In the genomic region with DNA sequence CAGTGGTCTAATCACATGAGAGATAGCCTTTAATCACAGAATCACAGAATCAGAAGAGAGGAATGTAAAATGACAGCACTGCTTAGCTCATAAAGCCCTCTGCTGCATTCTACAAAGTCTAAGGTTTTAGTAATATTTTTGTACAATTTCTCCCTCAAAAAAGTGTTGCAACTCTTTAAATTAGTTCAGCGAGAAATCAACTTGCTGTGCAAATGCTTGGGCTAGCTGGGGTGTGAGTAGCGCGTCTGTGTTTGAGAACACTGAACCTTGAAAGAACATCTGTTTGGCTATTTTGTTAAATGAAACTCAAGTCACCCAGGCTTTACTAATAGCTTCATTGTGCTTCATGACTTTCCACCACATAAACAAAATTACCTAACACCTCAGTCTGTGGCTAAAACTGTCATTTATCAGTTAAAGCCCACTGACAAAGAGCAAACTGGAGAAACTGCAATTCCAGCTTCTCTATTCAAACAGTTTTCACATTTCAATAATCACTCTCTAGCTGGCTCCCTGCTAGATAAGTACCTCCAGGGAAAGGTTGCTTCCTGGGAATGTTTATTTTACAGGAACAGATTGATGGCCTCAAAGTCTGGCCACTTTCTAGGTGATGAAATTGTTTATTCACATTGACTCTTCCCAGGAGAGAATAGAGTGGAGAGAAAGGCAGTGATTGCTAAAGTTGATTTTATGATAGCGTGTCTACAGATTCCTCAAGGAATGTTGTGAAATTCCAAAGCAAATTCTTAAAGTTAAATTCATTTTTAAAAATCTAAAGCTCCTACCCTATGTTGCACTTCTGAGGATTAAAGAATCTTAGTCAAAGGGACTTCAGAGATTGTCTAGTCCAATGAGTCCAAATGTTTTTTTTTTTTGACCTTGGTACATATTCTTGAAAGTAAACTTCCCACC, we compare ENCODE assay signal across 9 cellular contexts. TPM values are rescaled to one million over a fixed set of nuclear protein-coding genes. Genes with fewer than 3 reads are reported as not detected.
DNase-seq lines count a peak whose midpoint lies in the region; ATAC-seq, FAIRE-seq and TF ChIP-seq lines count a peak whose summit lies in the region.
"Had no signal": no experiment of that assay in that cellular context is flagged by ENCODE, and none has a peak within 500 bp of the region (broad histone marks: within the 10 kb centered on the region; RNA-seq: fewer than 3 reads in every experiment).

No MANE protein-coding gene starts in this region.

- H3K4me2 ChIP-seq in GM12878 (ENCODE audit: control insufficient read depth, insufficient read depth) (no peak overlapping the region), trophoblast cell (ENCODE audit: low read length) (no peak overlapping the region)

- H3K4me1 ChIP-seq in GM12878 (ENCODE audit: control insufficient read depth, insufficient read depth, low read length) (peaks cover 6% of the 10 kb centered on the region), trophoblast cell (ENCODE audit: control insufficient read depth in 1 of 2, insufficient read depth in 2 of 2, low read length in 2 of 2) (no peaks in the 10 kb centered on the region)

- H4K12ac ChIP-seq in trophoblast cell (ENCODE audit: low read depth, low read length): no peak overlapping the region

- H3K4me3 Mint-ChIP-seq in activated CD4-positive, alpha-beta T cell treated with anti-CD3 and anti-CD28 coated beads, Interleukin-2, amount 10 ng/mL, durations not matched to agents 7 days and 5 days: no peak overlapping the region

- no peaks in the 10 kb centered on the region; a peak in 1 of 4 replicates for H3K27me3 ChIP-seq in GM12878 (replicated peaks in 1 of 2; ENCODE audit: control insufficient read depth in 2 of 2, insufficient read depth in 2 of 2, low read length in 1 of 2)
- H3K27me3 ChIP-seq in trophoblast cell (ENCODE audit: insufficient read depth, low read length): no peaks in the 10 kb centered on the region
- H3K27me3 ChIP-seq: BLaER1 treated with 17β-estradiol and CSF1 and Interleukin-3, amounts not matched to agents 10 nM and 100 nM had no signal

- intact Hi-C loops in GM12878 (cut with micrococcal nuclease; ENCODE audit: unreplicated experiment): loop anchor here (10.0 kb wide), 1 partner anchor 255 kb away; no protein-coding TSS in a partner anchor

- WGBS in GM12878 (ENCODE audit: insufficient coverage, insufficient replicate concordance, low lambda C conversion rate, missing lambda C conversion rate): 20% methylated on average over 4 of the region's 4 CpGs
- no CpG with 5 or more reads among the region's 4 CpGs for WGBS in trophoblast cell (ENCODE audit: extremely low coverage, insufficient coverage, insufficient read length)

- in situ Hi-C loops in GM12878 (cut with MboI): loop anchor here (5.0 to 10.0 kb wide), 2 partner anchors 102 to 475 kb away; partner anchors contain the start of gene STAT4

- peaks cover 11% of the 10 kb centered on the region for H3K4me1 Mint-ChIP-seq in activated CD4-positive, alpha-beta T cell treated with anti-CD3 and anti-CD28 coated beads, Interleukin-2, amount 10 ng/mL, durations not matched to agents 7 days and 5 days

- no peak for TF ChIP-seq CTCF in GM12878 (IDR thresholded peaks at IDR 0.05 in 2 of 3, conservative IDR thresholded peaks at IDR 0.05 in 1 of 3; ENCODE audit: control insufficient read depth in 2 of 3, extremely low read depth in 1 of 3, insufficient read depth in 1 of 3, low read depth in 3 of 3, low read length in 3 of 3)

- no peaks in the 10 kb centered on the region for H4K20me1 ChIP-seq in GM12878 (ENCODE audit: control insufficient read depth, insufficient read depth)
- H4K20me1 ChIP-seq: BLaER1 treated with 17β-estradiol and CSF1 and Interleukin-3, amounts not matched to agents 10 nM and 100 nM had no signal

- H3K4ac ChIP-seq in trophoblast cell (ENCODE audit: low read depth, low read length): no peak overlapping the region

- DNase-seq in NOMO-1 treated with DMSO at 0.1 percent for 48 hours (lab: John Stamatoyannopoulos, UW; ENCODE audit: unreplicated experiment) (peak; percentile 27), NOMO-1 treated with dmso at 0.1 percent for 144 hours (lab: John Stamatoyannopoulos, UW; ENCODE audit: unreplicated experiment) (no peak), GM12878 (ENCODE audit: low read depth, low spot score) (peak; percentile 16), trophoblast cell (peak; percentile 39 to 85), Ammon's horn (ENCODE audit: low spot score) (no peak)
- no peak for DNase-seq in activated CD4-positive, alpha-beta T cell treated with anti-CD3 and anti-CD28 coated beads, Interleukin-2, amount 10 ng/mL, durations not matched to agents 7 days and 5 days
- no peak for DNase-seq in stimulated activated CD4-positive, alpha-beta T cell treated with anti-CD3 and anti-CD28 coated beads, Interleukin-12 subunit alpha, Interleukin-12 subunit beta, amount 100 ng/mL, for 4 hours

- peak; percentile 27 for FAIRE-seq in GM12878 (lab: Jason Lieb, UNC)

- no peak overlapping the region for H4K8ac ChIP-seq in trophoblast cell (ENCODE audit: low read depth, low read length)

- TF ChIP-seq RAD21 in GM12878 (IDR thresholded peaks at IDR 0.05; ENCODE audit: insufficient read depth, low read depth, low read length): no peak

- peak; percentile 69 to 76; a peak in 2 of 4 replicates for TF ChIP-seq EP300 in GM12878 (IDR thresholded peaks at IDR 0.05; ENCODE audit: borderline replicate concordance in 1 of 2, control insufficient read depth in 1 of 2, low read depth in 2 of 2, low read length in 2 of 2)

- no peak overlapping the region for H3K18ac ChIP-seq in trophoblast cell (ENCODE audit: low read length)

- H3K9me3 Mint-ChIP-seq in activated CD4-positive, alpha-beta T cell treated with anti-CD3 and anti-CD28 coated beads, Interleukin-2, amount 10 ng/mL, durations not matched to agents 7 days and 5 days: peaks cover 5% of the 10 kb centered on the region

- H3K9ac ChIP-seq in GM12878 (ENCODE audit: control insufficient read depth, insufficient read depth, low read length): no peak overlapping the region
- no peak overlapping the region for H3K9ac ChIP-seq in trophoblast cell (ENCODE audit: low read length)
- H3K9ac ChIP-seq: BLaER1 treated with 17β-estradiol and CSF1 and Interleukin-3, amounts not matched to agents 10 nM and 100 nM had no signal

- no peak overlapping the region for H2BK5ac ChIP-seq in trophoblast cell (ENCODE audit: low read depth, low read length, poor library complexity)

- H2BK12ac ChIP-seq in trophoblast cell (ENCODE audit: low read length): no peak overlapping the region

- no peak overlapping the region for H3K23ac ChIP-seq in trophoblast cell (ENCODE audit: low read length)

- H3K27ac ChIP-seq in GM12878 (ENCODE audit: control insufficient read depth, insufficient read depth) (no peak overlapping the region), trophoblast cell (ENCODE audit: low read depth, low read length) (no peak overlapping the region)

- H3K27ac Mint-ChIP-seq in activated CD4-positive, alpha-beta T cell treated with anti-CD3 and anti-CD28 coated beads, Interleukin-2, amount 10 ng/mL, durations not matched to agents 7 days and 5 days: no peak overlapping the region

- TF ChIP-seq POLR2A in GM12878 (IDR thresholded peaks at IDR 0.05; ENCODE audit: low read depth, low read length): no peak

- H3K79me2 ChIP-seq in GM12878 (ENCODE audit: control insufficient read depth, insufficient read depth, low read length) (no peaks in the 10 kb centered on the region), trophoblast cell (ENCODE audit: control insufficient read depth, insufficient read depth, low read length, poor library complexity) (no peaks in the 10 kb centered on the region)

- H3K27me3 Mint-ChIP-seq in activated CD4-positive, alpha-beta T cell treated with anti-CD3 and anti-CD28 coated beads, Interleukin-2, amount 10 ng/mL, durations not matched to agents 7 days and 5 days: no peaks in the 10 kb centered on the region

- H3K9me3 ChIP-seq in GM12878 (replicated peaks; ENCODE audit: control insufficient read depth, insufficient read depth, low read length): no peaks in the 10 kb centered on the region
- H3K9me3 ChIP-seq in trophoblast cell (ENCODE audit: insufficient read depth, low read depth, low read length): no peaks in the 10 kb centered on the region
- H3K9me3 ChIP-seq: BLaER1 treated with 17β-estradiol and CSF1 and Interleukin-3, amounts not matched to agents 10 nM and 100 nM had no signal

- RAD21 ChIA-PET in GM12878 (lab: Charles Lee; ENCODE audit: unreplicated experiment): interaction anchor here (1.1 to 8.3 kb wide), 12 partner anchors 12 to 266 kb away, joined by 3 to 324 read pairs (median 4); partner anchors contain the start of gene STAT4

- H3K14ac ChIP-seq in trophoblast cell (ENCODE audit: low read length): no peak overlapping the region

- no peak overlapping the region for H4K91ac ChIP-seq in trophoblast cell (ENCODE audit: low read depth, low read length)

- H2BK120ac ChIP-seq in trophoblast cell (ENCODE audit: insufficient read depth, low read length, poor library complexity): no peak overlapping the region

- POLR2A ChIA-PET in GM12878 (lab: Charles Lee): interaction anchor here (0.6 to 1.4 kb wide), 8 partner anchors 27 to 138 kb away, joined by 3 to 6 read pairs (median 4); no protein-coding TSS in a partner anchor
- POLR2A ChIA-PET in activated CD4-positive, alpha-beta T cell treated with anti-CD3 and anti-CD28 coated beads, Interleukin-2, amount 10 ng/mL, durations not matched to agents 7 days and 5 days (lab: Charles Lee): no interaction called here

- H3K36me3 ChIP-seq in GM12878 (ENCODE audit: control insufficient read depth in 2 of 2, insufficient read depth in 2 of 2, low read length in 1 of 2): no peaks in the 10 kb centered on the region
- H3K36me3 ChIP-seq in trophoblast cell (ENCODE audit: control insufficient read depth in 1 of 2, insufficient read depth in 2 of 2, low read length in 2 of 2): no peaks in the 10 kb centered on the region
- H3K36me3 ChIP-seq: BLaER1 treated with 17β-estradiol and CSF1 and Interleukin-3, amounts not matched to agents 10 nM and 100 nM had no signal

- SMC1A ChIA-PET in GM12878 (lab: Charles Lee; ENCODE audit: uncharacterized antibody, unreplicated experiment): interaction anchor here (0.6 to 8.2 kb wide), 29 partner anchors 9 to 961 kb away, joined by 3 to 393 read pairs (median 4); partner anchors contain the start of gene STAT4

- ATAC-seq in HG03280 (IDR thresholded peaks at IDR 0.05; ENCODE audit: unreplicated experiment): peak; percentile 62
- peak; percentile 93 for ATAC-seq in GM12878

- H2AK5ac ChIP-seq in trophoblast cell (ENCODE audit: low read length): no peak overlapping the region

- CTCF ChIA-PET in GM12878 (lab: Yijun Ruan, JAX): interaction anchor here (0.7 to 9.4 kb wide), 25 partner anchors 8 to 705 kb away, joined by 3 to 659 read pairs (median 5); partner anchors contain the start of gene STAT4
- CTCF ChIA-PET in activated CD4-positive, alpha-beta T cell treated with anti-CD3 and anti-CD28 coated beads, Interleukin-2, amount 10 ng/mL, durations not matched to agents 7 days and 5 days (lab: Charles Lee): interaction anchor here (0.6 to 7.5 kb wide), 10 partner anchors 12 to 1271 kb away, joined by 3 to 108 read pairs (median 6); partner anchors contain the start of gene STAT4

- H2AFZ ChIP-seq in GM12878 (ENCODE audit: control insufficient read depth, low read depth, low read length) (no peak overlapping the region), trophoblast cell (ENCODE audit: insufficient read depth, low read length, poor library complexity) (no peak overlapping the region)

- peaks cover 1% of the 10 kb centered on the region for H3K79me1 ChIP-seq in trophoblast cell (ENCODE audit: low read length)

- BruUV-seq in GM12878 (replicated peaks; lab: Mats Ljungman, UMichigan): no TSS peak

- H3K4me3 ChIP-seq in GM12878 (no peak overlapping the region), trophoblast cell (ENCODE audit: low read depth, low read length) (no peak overlapping the region)
- H3K4me3 ChIP-seq: BLaER1 treated with 17β-estradiol and CSF1 and Interleukin-3, amounts not matched to agents 10 nM and 100 nM had no signal

- H3K36me3 Mint-ChIP-seq in activated CD4-positive, alpha-beta T cell treated with anti-CD3 and anti-CD28 coated beads, Interleukin-2, amount 10 ng/mL, durations not matched to agents 7 days and 5 days (ENCODE audit: low read depth): peaks cover 39% of the 10 kb centered on the region

RNA-seq across cellular contexts. Expression of gene STAT1, which starts 36.0 kb away (rescaled TPM):
- total RNA-seq in GM12878 (2013; cell fraction: nucleolus; rRNA removed): 234 and 236 TPM in 2 replicates
- 266 and 304 TPM in 2 replicates for total RNA-seq in GM12878 (2014; rRNA removed)
- total RNA-seq in GM12878 (2014; rRNA removed; fragmentation: Illumina TruSeq; extraction: Trizol): 249 and 277 TPM in 2 replicates
- 309 and 336 TPM in 2 replicates for total RNA-seq in GM12878 (2021)
- 185 TPM for polyA plus RNA-seq in GM12878 (2011; ENCODE audit: low read depth)
- polyA plus RNA-seq in GM12878 (2011; rRNA removed): 398 and 422 TPM in 2 replicates
- polyA plus RNA-seq in GM12878 (2011; cell fraction: cytosol; rRNA removed): 272 and 306 TPM in 2 replicates
- polyA plus RNA-seq in GM12878 (2011; cell fraction: nucleus; rRNA removed): 395 and 414 TPM in 2 replicates
- 237 and 268 TPM in 2 replicates for polyA plus RNA-seq in GM12878 (2012)
- 337 and 410 TPM in 2 replicates for polyA plus RNA-seq in GM12878 (2014; fragmentation: Illumina TruSeq; extraction: Trizol)
- polyA plus RNA-seq in GM12878 (2014; fragmentation: Nextera tagmentation; extraction: Ambion mirVana): 100 to 1,000 TPM in 1 of 2 experiments, 10 to 100 TPM in 1; 81.8 to 102 TPM
- 243 and 305 TPM in 2 replicates for polyA plus RNA-seq in GM12878 (2014; rRNA removed)
- 100 to 1,000 TPM; 318 to 326 TPM for polyA plus RNA-seq in GM12878 (2016; fragmentation: Nextera tagmentation; extraction: Ambion mirVana)
- polyA minus RNA-seq in GM12878 (2011; rRNA and poly(A)+ RNA removed): 452 and 493 TPM in 2 replicates
- polyA minus RNA-seq in GM12878 (2011; cell fraction: cytosol; rRNA and poly(A)+ RNA removed): 179 and 200 TPM in 2 replicates
- polyA minus RNA-seq in GM12878 (2011; cell fraction: nucleus; rRNA and poly(A)+ RNA removed): 391 and 520 TPM in 2 replicates
- polyA plus RNA-seq in trophoblast cell (2013): 29.8 and 30.6 TPM in 2 replicates
- total RNA-seq in activated CD4-positive, alpha-beta T cell treated with anti-CD3 and anti-CD28 coated beads, Interleukin-2, amount 10 ng/mL, durations not matched to agents 7 days and 5 days: 100 to 1,000 TPM; 876 to 958 TPM

Comparison
In these comparisons a context has a peak if more than half of its experiments do, and no peak if none do; other contexts are left out.
1. DNase-seq: peak in NOMO-1 treated with DMSO at 0.1 percent for 48 hours (single experiment), GM12878 (single experiment) and trophoblast cell (2 of 2); none in NOMO-1 treated with dmso at 0.1 percent for 144 hours (single experiment), activated CD4-positive, alpha-beta T cell treated with anti-CD3 and anti-CD28 coated beads, Interleukin-2, amount 10 ng/mL, durations not matched to agents 7 days and 5 days (single experiment), Ammon's horn (single experiment) and stimulated activated CD4-positive, alpha-beta T cell treated with anti-CD3 and anti-CD28 coated beads, Interleukin-12 subunit alpha, Interleukin-12 subunit beta, amount 100 ng/mL, for 4 hours (single experiment).